In the genomic region with DNA sequence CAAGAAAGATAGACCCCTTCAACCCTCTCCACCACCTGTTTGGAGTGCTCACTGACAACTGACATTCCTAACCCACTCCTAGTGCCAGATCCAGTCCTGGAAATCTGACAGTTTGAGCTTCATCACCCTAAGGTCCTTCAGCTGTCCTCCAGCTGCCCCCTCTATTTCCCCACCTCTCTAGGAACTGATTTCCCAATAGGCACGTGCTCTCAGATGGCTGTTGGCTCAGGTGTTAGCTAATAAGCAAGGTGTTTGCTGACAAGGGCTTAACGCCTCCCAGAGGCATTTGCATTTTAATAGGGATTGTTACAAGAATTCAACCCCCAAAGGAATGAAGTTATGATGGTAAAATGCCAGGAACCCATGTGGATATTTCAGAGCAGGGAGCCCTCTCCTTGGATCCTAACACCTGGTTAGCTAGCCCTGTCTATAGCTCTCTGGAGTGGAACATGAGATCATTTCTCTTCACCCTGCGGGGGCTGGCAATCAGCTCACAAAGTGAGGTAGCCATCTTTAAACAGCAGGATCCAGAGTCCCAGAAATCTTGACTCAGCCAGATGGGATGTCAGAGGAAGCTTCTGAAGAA, we compare ENCODE assay signal across 24 cellular contexts.
"Had no signal": no experiment of that assay in that cellular context is flagged by ENCODE, and none has a peak within 500 bp of the region (broad histone marks: within the 10 kb centered on the region; RNA-seq: fewer than 3 reads in every experiment).

No MANE protein-coding gene starts in this region.

- H3K4me3 Mint-ChIP-seq: activated CD4-positive, alpha-beta memory T cell treated with anti-CD3 and anti-CD28 coated beads, Interleukin-2, amount 10 ng/mL, durations not matched to agents 7 days and 5 days; activated CD4-positive, alpha-beta T cell treated with anti-CD3 and anti-CD28 coated beads, Interleukin-2, amount 10 ng/mL, durations not matched to agents 7 days and 5 days; activated naive CD4-positive, alpha-beta T cell treated with anti-CD3 and anti-CD28 coated beads, Interleukin-2, amount 50 U/mL, for 24 hours; activated naive CD8-positive, alpha-beta T cell treated with anti-CD3 and anti-CD28 coated beads, Interleukin-2, amount 50 U/mL, for 24 hours; natural killer cell treated with Interleukin-12 subunit alpha and Interleukin-12 subunit beta and Interleukin-15 and Interleukin-18, amount 100 ng/mL, for 72 hours; stimulated activated naive CD8-positive, alpha-beta T cell treated with anti-CD3 and anti-CD28 coated beads, Interleukin-15, Interleukin-2, amounts not matched to agents 100 ng/mL and 50 ng/mL, for 24 hours had no signal

- H3K9me3 ChIP-seq: esophagus muscularis mucosa, heart right ventricle, neutrophil, thoracic aorta, uterus had no signal

- H3K27ac Mint-ChIP-seq: activated CD4-positive, alpha-beta memory T cell treated with anti-CD3 and anti-CD28 coated beads, Interleukin-2, amount 10 ng/mL, durations not matched to agents 7 days and 5 days; activated naive CD4-positive, alpha-beta T cell treated with anti-CD3 and anti-CD28 coated beads, Interleukin-2, amount 50 U/mL, for 24 hours; activated naive CD8-positive, alpha-beta T cell treated with anti-CD3 and anti-CD28 coated beads, Interleukin-2, amount 50 U/mL, for 24 hours; activated T-helper 2 cell treated with anti-CD3 and anti-CD28 coated beads, Interferon-gamma antibody, Interleukin-2, Interleukin-4, amounts not matched to agents 10 μg/mL and 5 μg/mL and 100 μg/mL, durations not matched to agents 14 hours and 24 hours and 36 hours; natural killer cell treated with Interleukin-12 subunit alpha and Interleukin-12 subunit beta and Interleukin-15 and Interleukin-18, amount 100 ng/mL, for 72 hours; stimulated activated naive CD8-positive, alpha-beta T cell treated with anti-CD3 and anti-CD28 coated beads, Interleukin-15, Interleukin-2, amounts not matched to agents 100 ng/mL and 50 ng/mL, for 24 hours had no signal

- H3K4me1 Mint-ChIP-seq: activated CD4-positive, alpha-beta memory T cell treated with anti-CD3 and anti-CD28 coated beads, Interleukin-2, amount 10 ng/mL, durations not matched to agents 7 days and 5 days; activated CD4-positive, alpha-beta T cell treated with anti-CD3 and anti-CD28 coated beads, Interleukin-2, amount 10 ng/mL, durations not matched to agents 7 days and 5 days; activated naive CD4-positive, alpha-beta T cell treated with anti-CD3 and anti-CD28 coated beads, Interleukin-2, amount 50 U/mL, for 24 hours; activated naive CD8-positive, alpha-beta T cell treated with anti-CD3 and anti-CD28 coated beads, Interleukin-2, amount 50 U/mL, for 24 hours had no signal

- DNase-seq: activated CD4-positive, alpha-beta memory T cell treated with anti-CD3 and anti-CD28 coated beads, Interleukin-2, amount 10 ng/mL, durations not matched to agents 7 days and 5 days; activated CD4-positive, alpha-beta T cell treated with anti-CD3 and anti-CD28 coated beads for 1 hour; activated CD4-positive, alpha-beta T cell treated with anti-CD3 and anti-CD28 coated beads, Interleukin-2, amount 10 ng/mL, durations not matched to agents 7 days and 5 days; activated CD8-positive, alpha-beta memory T cell treated with anti-CD3 and anti-CD28 coated beads, Interleukin-2, amount 50 U/mL, for 48 hours; activated naive CD8-positive, alpha-beta T cell treated with anti-CD3 and anti-CD28 coated beads, Interleukin-2, amount 50 U/mL, for 24 hours; activated T-cell treated with anti-CD3 and anti-CD28 coated beads, Interleukin-2, amount 50 U/mL, for 48 hours; amygdala; caudate nucleus; cortex of kidney; foreskin melanocyte; heart right ventricle; stimulated activated CD4-positive, alpha-beta T cell treated with anti-CD3 and anti-CD28 coated beads, Interleukin-12 subunit alpha, Interleukin-12 subunit beta, amount 100 ng/mL, for 4 hours; stimulated activated CD4-positive, alpha-beta T cell treated with anti-CD3 and anti-CD28 coated beads, Interleukin-4, amount 100 ng/mL, for 1 hour; T-helper 2 cell; trophoblast cell; uterus had no signal

- H3K36me3 Mint-ChIP-seq: activated naive CD4-positive, alpha-beta T cell treated with anti-CD3 and anti-CD28 coated beads, Interleukin-2, amount 50 U/mL, for 24 hours; natural killer cell treated with Interleukin-12 subunit alpha and Interleukin-12 subunit beta and Interleukin-15 and Interleukin-18, amount 100 ng/mL, for 72 hours had no signal

- H3K9me3 Mint-ChIP-seq: activated CD4-positive, alpha-beta memory T cell treated with anti-CD3 and anti-CD28 coated beads, Interleukin-2, amount 10 ng/mL, durations not matched to agents 7 days and 5 days; activated CD4-positive, alpha-beta T cell treated with anti-CD3 and anti-CD28 coated beads, Interleukin-2, amount 10 ng/mL, durations not matched to agents 7 days and 5 days; activated naive CD4-positive, alpha-beta T cell treated with anti-CD3 and anti-CD28 coated beads, Interleukin-2, amount 50 U/mL, for 24 hours; activated naive CD8-positive, alpha-beta T cell treated with anti-CD3 and anti-CD28 coated beads, Interleukin-2, amount 50 U/mL, for 24 hours; activated T-helper 2 cell treated with anti-CD3 and anti-CD28 coated beads, Interferon-gamma antibody, Interleukin-2, Interleukin-4, amounts not matched to agents 10 μg/mL and 5 μg/mL and 100 μg/mL, durations not matched to agents 14 hours and 24 hours and 36 hours; natural killer cell treated with Interleukin-12 subunit alpha and Interleukin-12 subunit beta and Interleukin-15 and Interleukin-18, amount 100 ng/mL, for 72 hours; stimulated activated naive CD8-positive, alpha-beta T cell treated with anti-CD3 and anti-CD28 coated beads, Interleukin-15, Interleukin-2, amounts not matched to agents 100 ng/mL and 50 ng/mL, for 24 hours had no signal

- H3K4me1 ChIP-seq: esophagus muscularis mucosa, heart right ventricle, uterus had no signal

- H3K27ac ChIP-seq: esophagus muscularis mucosa, heart right ventricle, neutrophil, skin epidermis, thoracic aorta, uterus had no signal

- H3K4me3 ChIP-seq: esophagus muscularis mucosa, heart right ventricle, skin epidermis, thoracic aorta, uterus had no signal

- H3K27me3 ChIP-seq: esophagus muscularis mucosa, heart right ventricle, neutrophil, uterus had no signal

- H3K36me3 ChIP-seq: esophagus muscularis mucosa, heart right ventricle, neutrophil, thoracic aorta, uterus had no signal

- H3K27me3 Mint-ChIP-seq: activated CD4-positive, alpha-beta memory T cell treated with anti-CD3 and anti-CD28 coated beads, Interleukin-2, amount 10 ng/mL, durations not matched to agents 7 days and 5 days; natural killer cell treated with Interleukin-12 subunit alpha and Interleukin-12 subunit beta and Interleukin-15 and Interleukin-18, amount 100 ng/mL, for 72 hours had no signal
